In genomic region chrX:15674514-15674898, GRCh38 we compare ENCODE assay signal across 8 cellular contexts. TPM values are rescaled to one million over a fixed set of nuclear protein-coding genes. Genes with fewer than 3 reads are reported as not detected.
DNase-seq lines count a peak whose midpoint lies in the region; ATAC-seq and TF ChIP-seq lines count a peak whose summit lies in the region.

No MANE protein-coding gene starts in this region.

- no peaks in the 10 kb centered on the region for H3K9me2 ChIP-seq in Loucy (replicated peaks; ENCODE audit: low read depth, low read length)

- H3K4me2 ChIP-seq in Loucy (ENCODE audit: low read depth, low read length, poor library complexity, severe bottlenecking) = peak overlapping the region; percentile 86

- H3K4me1 ChIP-seq in Loucy (ENCODE audit: insufficient read depth, low read length, poor library complexity, severe bottlenecking) = peaks cover 3% of the 10 kb centered on the region
- H3K4me1 ChIP-seq in esophagus squamous epithelium = peaks cover 17 to 19% (median 19%) of the 10 kb centered on the region in 3 donors
- peaks cover 5 to 11% of the 10 kb centered on the region in 2 donors for H3K4me1 ChIP-seq in naive thymus-derived CD4-positive, alpha-beta T cell (ENCODE audit: control insufficient read depth in 2 of 2, insufficient read depth in 2 of 2, low read length in 2 of 2)

- H3K9ac ChIP-seq in Loucy (ENCODE audit: low read depth, low read length, poor library complexity, severe bottlenecking) = peak overlapping the region; percentile 92

- peak overlapping the region; percentile 90 for H2AFZ ChIP-seq in Loucy (ENCODE audit: low read length)

- H3K27ac ChIP-seq in esophagus squamous epithelium = peak overlapping the region; percentile 92 to 99 (median 98)
- peak overlapping the region; percentile 96 for H3K27ac ChIP-seq in naive thymus-derived CD4-positive, alpha-beta T cell (ENCODE audit: low read depth, low read length)

- TF ChIP-seq CTCF in Loucy (conservative IDR thresholded peaks at IDR 0.05; ENCODE audit: low read length) (no peak), esophagus squamous epithelium (IDR thresholded peaks at IDR 0.05) (no peak)

- POLR2A ChIA-PET in naive thymus-derived CD4-positive, alpha-beta T cell (lab: Charles Lee) = interaction anchor here (0.6 to 2.5 kb wide), 5 partner anchors 64 to 1045 kb away, joined by 3 to 12 read pairs (median 5); partner anchors contain the start of genes AP1S2, CA5B, SYAP1 and ZRSR2

- H3K79me2 ChIP-seq in Loucy (ENCODE audit: insufficient read depth, low read length) = peaks cover 39% of the 10 kb centered on the region

- H3K27me3 ChIP-seq in Loucy (ENCODE audit: insufficient read depth, low read length, poor library complexity, severe bottlenecking) (no peaks in the 10 kb centered on the region), esophagus squamous epithelium (no peaks in the 10 kb centered on the region)
- no peaks in the 10 kb centered on the region for H3K27me3 ChIP-seq in naive thymus-derived CD4-positive, alpha-beta T cell (ENCODE audit: control insufficient read depth in 2 of 2, insufficient read depth in 2 of 2, low read length in 2 of 2)

- WGBS in esophagus squamous epithelium, 2 donors = 0 to 2% methylated on average over 5 to 10 of the region's 17 CpGs

- H3K9me3 ChIP-seq in Loucy (ENCODE audit: insufficient read depth, low read depth, low read length) (no peaks in the 10 kb centered on the region), esophagus squamous epithelium (no peaks in the 10 kb centered on the region)
- no peaks in the 10 kb centered on the region for H3K9me3 ChIP-seq in naive thymus-derived CD4-positive, alpha-beta T cell (ENCODE audit: control insufficient read depth in 2 of 3, low read length in 3 of 3)

- peak; percentile 66 for ATAC-seq in naive thymus-derived CD4-positive, alpha-beta T cell

- DNase-seq in activated T-cell treated with anti-CD3 and anti-CD28 coated beads for 24 hours (ENCODE audit: low read depth) (peak; percentile 71), HCEC 1CT (peak; percentile 79), esophagus squamous epithelium (lab: John Stamatoyannopoulos, UW) (no peak), stromal cell of bone marrow (ENCODE audit: low read depth) (peak; percentile 91)
- DNase-seq in activated T-cell treated with anti-CD3 and anti-CD28 coated beads, Interleukin-2, amount 50 U/mL, for 1 hour = no peak
- peak; percentile 88 for DNase-seq in activated CD4-positive, CD25-positive, alpha-beta regulatory T cell treated with anti-CD3 and anti-CD28 coated beads, Interleukin-2, amount 50 U/mL, for 72 hours
- peak in 2 of 9 donors; percentile 76 to 77 for DNase-seq in naive thymus-derived CD4-positive, alpha-beta T cell

- no peak overlapping the region for H3K4me3 Mint-ChIP-seq in naive thymus-derived CD4-positive, alpha-beta T cell

- peaks cover 0 to 7% (median 0%) of the 10 kb centered on the region in 5 donors for H3K36me3 Mint-ChIP-seq in naive thymus-derived CD4-positive, alpha-beta T cell

- peak in 1 of 4 donors; percentile 58 for TF ChIP-seq POLR2A in esophagus squamous epithelium (IDR thresholded peaks at IDR 0.05)

- no peak overlapping the region for H3K27ac Mint-ChIP-seq in naive thymus-derived CD4-positive, alpha-beta T cell

- H4K20me1 ChIP-seq in Loucy (ENCODE audit: insufficient read depth, low read length, poor library complexity, severe bottlenecking) = peaks cover 20% of the 10 kb centered on the region

- peaks cover 0 to 5% (median 0%) of the 10 kb centered on the region in 5 donors for H3K27me3 Mint-ChIP-seq in naive thymus-derived CD4-positive, alpha-beta T cell

- H3K36me3 ChIP-seq in Loucy (ENCODE audit: insufficient read depth, low read length) = no peaks in the 10 kb centered on the region
- H3K36me3 ChIP-seq in esophagus squamous epithelium = no peaks in the 10 kb centered on the region
- H3K36me3 ChIP-seq in naive thymus-derived CD4-positive, alpha-beta T cell (ENCODE audit: control insufficient read depth in 2 of 3, insufficient read depth in 3 of 3, low read length in 3 of 3) = peaks cover 0 to 13% (median 0%) of the 10 kb centered on the region in 3 experiments

- no peaks in the 10 kb centered on the region for H3K9me3 Mint-ChIP-seq in naive thymus-derived CD4-positive, alpha-beta T cell

- H3K4me3 ChIP-seq in Loucy (ENCODE audit: low read length, poor library complexity, severe bottlenecking) (peak overlapping the region; percentile 91), esophagus squamous epithelium (peak overlapping the region; percentile 52 to 93 (median 72))
- peak overlapping the region; percentile 87 for H3K4me3 ChIP-seq in naive thymus-derived CD4-positive, alpha-beta T cell (ENCODE audit: low read length)

- intact Hi-C loops in esophagus squamous epithelium (cut with DNase I) = no loop called here
- intact Hi-C loops in naive thymus-derived CD4-positive, alpha-beta T cell (cut with micrococcal nuclease) = loop anchor here (10.0 kb wide), 2 partner anchors 180 to 1650 kb away; partner anchors contain the start of genes GEMIN8 (in 1 of the 2) and PIR (in 1 of the 2)

- CTCF ChIA-PET in naive thymus-derived CD4-positive, alpha-beta T cell (lab: Charles Lee) = interaction anchor here (0.6 kb wide), 2 partner anchors 54 to 1010 kb away, joined by 3 to 4 read pairs; no protein-coding TSS in a partner anchor

- peaks cover 0 to 17% (median 12%) of the 10 kb centered on the region in 7 donors for H3K4me1 Mint-ChIP-seq in naive thymus-derived CD4-positive, alpha-beta T cell

- H3F3A ChIP-seq in Loucy (ENCODE audit: low read depth) = no peaks in the 10 kb centered on the region

RNA-seq across cellular contexts. Expression of gene CLTRN, which starts 9.9 kb away (rescaled TPM):
- under 1 TPM in 3 of 4 donors, not detected in 1; 0.19 to 0.83 (median 0.22) TPM for total RNA-seq in esophagus squamous epithelium
- under 1 TPM in 4 of 5 experiments, not detected in 1; 0.32 to 0.81 (median 0.54) TPM for total RNA-seq in naive thymus-derived CD4-positive, alpha-beta T cell
- under 1 TPM; 0.13 to 0.60 TPM for polyA plus RNA-seq in naive thymus-derived CD4-positive, alpha-beta T cell

Comparison
In these comparisons a context has a peak if more than half of its experiments do, and no peak if none do; other contexts are left out.
1. DNase-seq: peak in activated T-cell treated with anti-CD3 and anti-CD28 coated beads for 24 hours (single experiment), HCEC 1CT (single experiment), activated CD4-positive, CD25-positive, alpha-beta regulatory T cell treated with anti-CD3 and anti-CD28 coated beads, Interleukin-2, amount 50 U/mL, for 72 hours (single experiment) and stromal cell of bone marrow (single experiment); none in activated T-cell treated with anti-CD3 and anti-CD28 coated beads, Interleukin-2, amount 50 U/mL, for 1 hour (single experiment) and esophagus squamous epithelium (single experiment).
2. Peak in every context shown above with its lines, with median percentiles within 50 percentile points of each other: H3K4me3 ChIP-seq.